Comparison of ENCODE assay signal across 24 cellular contexts in genomic region chr10:36341466-36341865, GRCh38.
DNase-seq lines count a peak whose midpoint lies in the region; ATAC-seq and TF ChIP-seq lines count a peak whose summit lies in the region.
"Had no signal": no experiment of that assay in that cellular context is flagged by ENCODE, and none has a peak within 500 bp of the region (broad histone marks: within the 10 kb centered on the region; RNA-seq: fewer than 3 reads in every experiment).

No MANE protein-coding gene starts in this region.

- peaks cover 4% of the 10 kb centered on the region; the same call in 1 of the 2 replicates for H3K9me2 ChIP-seq in GM23248 (ENCODE audit: insufficient read depth)

- no peaks in the 10 kb centered on the region for H3K27me3 Mint-ChIP-seq in stimulated activated memory B cell treated with anti-CD40 and anti-IgM and Interleukin-4, amounts not matched to agents 10 μg/mL and 1 μg/mL and 100 μg/mL, for 72 hours
- H3K27me3 Mint-ChIP-seq: CD4-positive, alpha-beta T cell had no signal

- H3F3A ChIP-seq in GM23248 (ENCODE audit: insufficient read depth) = peaks cover 25% of the 10 kb centered on the region

- H4K5ac ChIP-seq in IMR-90 (ENCODE audit: low read depth, low read length) = no peak overlapping the region; the same call in 1 of the 2 replicates

- no peaks in the 10 kb centered on the region for H3K36me3 Mint-ChIP-seq in stimulated activated memory B cell treated with anti-CD40 and anti-IgM and Interleukin-4, amounts not matched to agents 10 μg/mL and 1 μg/mL and 100 μg/mL, for 72 hours

- H3K4me1 Mint-ChIP-seq in stimulated activated memory B cell treated with anti-CD40 and anti-IgM and Interleukin-4, amounts not matched to agents 10 μg/mL and 1 μg/mL and 100 μg/mL, for 72 hours = no peaks in the 10 kb centered on the region

- H3K23ac ChIP-seq in IMR-90 (ENCODE audit: low read depth, low read length) = no peak overlapping the region

- no peak overlapping the region for H2AK9ac ChIP-seq in IMR-90 (replicated peaks; ENCODE audit: low read depth, low read length, poor library complexity)

- H3K9me1 ChIP-seq in IMR-90 (ENCODE audit: insufficient read depth, low read length) = no peaks in the 10 kb centered on the region

- H3K18ac ChIP-seq in IMR-90 (ENCODE audit: low read depth, low read length) = peak overlapping the region; percentile 1; the same call in 1 of the 2 replicates

- peak overlapping the region; percentile 74 for H2BK120ac ChIP-seq in IMR-90 (ENCODE audit: low read depth, low read length)

- H2BK20ac ChIP-seq in IMR-90 (ENCODE audit: low read depth, low read length) = no peak overlapping the region

- 0 out of 2 replicates have a peak overlapping the region, but pooled peaks have one; percentile 45 for H2AFZ ChIP-seq in GM23248
- no peak overlapping the region for H2AFZ ChIP-seq in IMR-90 (replicated peaks; ENCODE audit: low read length, poor library complexity)
- H2AFZ ChIP-seq in osteoblast (ENCODE audit: low read length) = peak overlapping the region; percentile 36
- H2AFZ ChIP-seq: PC-9 had no signal

- BruUV-seq in IMR-90 (replicated peaks; lab: Mats Ljungman, UMichigan) = no TSS peak

- H2BK5ac ChIP-seq in IMR-90 (ENCODE audit: low read depth, low read length, poor library complexity, severe bottlenecking) = peak overlapping the region; percentile 29

- H3K9me3 ChIP-seq in GM23248 (ENCODE audit: low read depth) (no peaks in the 10 kb centered on the region), IMR-90 (ENCODE audit: control insufficient read depth, insufficient read depth, low read length) (no peaks in the 10 kb centered on the region), osteoblast (ENCODE audit: low read depth, low read length) (no peaks in the 10 kb centered on the region)
- H3K9me3 ChIP-seq: A549; BLaER1 treated with 17β-estradiol and CSF1 and Interleukin-3, amounts not matched to agents 10 nM and 100 nM; SJSA1 had no signal

- no peak overlapping the region for H3K9ac ChIP-seq in GM23248
- H3K9ac ChIP-seq in IMR-90 (ENCODE audit: low read depth, low read length) = no peak overlapping the region
- H3K9ac ChIP-seq: BLaER1 treated with 17β-estradiol and CSF1 and Interleukin-3, amounts not matched to agents 10 nM and 100 nM had no signal

- peak overlapping the region; percentile 8; the same call in 1 of the 3 replicates for H2BK15ac ChIP-seq in IMR-90 (ENCODE audit: low read depth, low read length)

- in situ Hi-C loops in GM23248 (cut with MboI) = no loop called here
- in situ Hi-C loops in IMR-90 (cut with MboI; ENCODE audit: low sequenced_read_pairs) = no loop called here

- peaks cover 3% of the 10 kb centered on the region for H3K9me3 Mint-ChIP-seq in stimulated activated memory B cell treated with anti-CD40 and anti-IgM and Interleukin-4, amounts not matched to agents 10 μg/mL and 1 μg/mL and 100 μg/mL, for 72 hours

- H3K27ac ChIP-seq in GM23248 (no peak overlapping the region), IMR-90 (ENCODE audit: insufficient read depth, low read length) (no peak overlapping the region), osteoblast (ENCODE audit: low read depth, low read length) (no peak overlapping the region)
- H3K27ac ChIP-seq: A549; BLaER1 treated with 17β-estradiol and CSF1 and Interleukin-3, amounts not matched to agents 10 nM and 100 nM; PC-9; SJSA1 had no signal

- TF ChIP-seq RAD21 in IMR-90 (IDR thresholded peaks at IDR 0.05; ENCODE audit: low read length) = no peak

- intact Hi-C loops in IMR-90 (cut with micrococcal nuclease) = loop anchor here (10.0 kb wide), 2 partner anchors 153 to 697 kb away; partner anchors contain the start of gene FZD8

- no peak overlapping the region for H3K14ac ChIP-seq in IMR-90 (replicated peaks; ENCODE audit: low read depth, low read length)

- POLR2A ChIA-PET in IMR-90 (lab: Charles Lee; ENCODE audit: unreplicated experiment) = no interaction called here

- CTCF ChIA-PET in IMR-90 (lab: Yijun Ruan, JAX) = no interaction called here

- H3K4me1 ChIP-seq in GM23248 (ENCODE audit: insufficient read depth) (peaks cover 43% of the 10 kb centered on the region), IMR-90 (ENCODE audit: control insufficient read depth, insufficient read depth, low read length) (peaks cover 14% of the 10 kb centered on the region), osteoblast (ENCODE audit: insufficient read depth, low read length) (peaks cover 33% of the 10 kb centered on the region)
- H3K4me1 ChIP-seq: A549; BLaER1 treated with 17β-estradiol and CSF1 and Interleukin-3, amounts not matched to agents 10 nM and 100 nM had no signal

- no peak for DNase-seq in GM23248
- DNase-seq in IMR-90 = peak; percentile 49
- peak; percentile 30 for DNase-seq in choroid plexus epithelial cell (ENCODE audit: low read depth)
- DNase-seq in osteoblast (ENCODE audit: insufficient read length, low spot score, missing footprints) = no peak
- no peak for DNase-seq in GM19240 (ENCODE audit: insufficient read length, low spot score)
- no peak for DNase-seq in hypothalamus (lab: John Stamatoyannopoulos, UW)
- DNase-seq: AML-193; CD4-positive, alpha-beta T cell; MV-4-11; NCI-H1105; NCI-H1436 treated with DMSO at 0.1 percent for 48 hours; NCI-H187 treated with DMSO at 0.1 percent for 48 hours; NCI-H2107; NCI-H446; NCI-H524 treated with DMSO at 0.1 percent for 48 hours; NCI-H774; PC-9 had no signal

- H3K36me3 ChIP-seq in GM23248 (ENCODE audit: low read depth) = no peaks in the 10 kb centered on the region
- no peaks in the 10 kb centered on the region for H3K36me3 ChIP-seq in IMR-90 (ENCODE audit: control insufficient read depth, insufficient read depth, low read length)
- no peaks in the 10 kb centered on the region for H3K36me3 ChIP-seq in osteoblast (ENCODE audit: insufficient read depth, low read length)
- H3K36me3 ChIP-seq: BLaER1 treated with 17β-estradiol and CSF1 and Interleukin-3, amounts not matched to agents 10 nM and 100 nM; SJSA1 had no signal

- H2AK5ac ChIP-seq in IMR-90 (ENCODE audit: low read depth, low read length) = no peak overlapping the region

- no peak overlapping the region for H3K27ac Mint-ChIP-seq in stimulated activated memory B cell treated with anti-CD40 and anti-IgM and Interleukin-4, amounts not matched to agents 10 μg/mL and 1 μg/mL and 100 μg/mL, for 72 hours
- H3K27ac Mint-ChIP-seq: CD4-positive, alpha-beta T cell had no signal

- no peaks in the 10 kb centered on the region for H4K20me1 ChIP-seq in GM23248 (ENCODE audit: insufficient read depth)
- H4K20me1 ChIP-seq in IMR-90 (ENCODE audit: insufficient read depth, low read length) = no peaks in the 10 kb centered on the region
- no peaks in the 10 kb centered on the region for H4K20me1 ChIP-seq in osteoblast (ENCODE audit: insufficient read depth, low read length)
- H4K20me1 ChIP-seq: BLaER1 treated with 17β-estradiol and CSF1 and Interleukin-3, amounts not matched to agents 10 nM and 100 nM had no signal

- ATAC-seq in IMR-90 (ENCODE audit: low read depth) = peak; percentile 68
- no peak for ATAC-seq in stimulated activated memory B cell treated with anti-CD40 and anti-IgM and Interleukin-4, amounts not matched to agents 10 μg/mL and 1 μg/mL and 100 μg/mL, for 72 hours
- ATAC-seq: A549, GM12878, K562, Right ventricle myocardium inferior had no signal

- no peak overlapping the region for H3K56ac ChIP-seq in IMR-90 (ENCODE audit: extremely low read depth, insufficient read depth, low read length)

- dilution Hi-C loops in IMR-90 (cut with HindIII; ENCODE audit: low sequenced_read_pairs, unreplicated experiment) = no loop called here

- no peak overlapping the region for H4K91ac ChIP-seq in IMR-90 (ENCODE audit: insufficient read depth, low read depth, low read length)

- no peak overlapping the region for H3K4me3 Mint-ChIP-seq in stimulated activated memory B cell treated with anti-CD40 and anti-IgM and Interleukin-4, amounts not matched to agents 10 μg/mL and 1 μg/mL and 100 μg/mL, for 72 hours
- H3K4me3 Mint-ChIP-seq: CD4-positive, alpha-beta T cell had no signal

- 100% methylated on average over 1 of the region's 1 CpG for WGBS in GM23248 (ENCODE audit: low coverage in 1 of 2, low lambda C conversion rate in 2 of 2, missing lambda C conversion rate in 2 of 2), 2 experiments
- no CpG with 5 or more reads among the region's 1 CpG for WGBS in IMR-90 (ENCODE audit: extremely low coverage in 2 of 2, insufficient read length in 1 of 2), 2 experiments

- H4K8ac ChIP-seq in IMR-90 (ENCODE audit: low read depth in 2 of 2, low read length in 2 of 2) = peak overlapping the region in 1 of 2 experiments; percentile 2; a peak in 1 of 4 replicates

- H3K4me2 ChIP-seq in GM23248 (ENCODE audit: unreplicated experiment) (no peak overlapping the region), IMR-90 (ENCODE audit: low read depth, low read length) (no peak overlapping the region), osteoblast (ENCODE audit: insufficient read depth, low read length) (no peak overlapping the region)
- H3K4me2 ChIP-seq: A549; BLaER1 treated with 17β-estradiol and CSF1 and Interleukin-3, amounts not matched to agents 10 nM and 100 nM; PC-9 had no signal

- no peaks in the 10 kb centered on the region for H3K27me3 ChIP-seq in GM23248 (replicated peaks; ENCODE audit: insufficient read depth)
- no peaks in the 10 kb centered on the region for H3K27me3 ChIP-seq in IMR-90 (ENCODE audit: control insufficient read depth, insufficient read depth, low read length)
- no peaks in the 10 kb centered on the region for H3K27me3 ChIP-seq in osteoblast (ENCODE audit: insufficient read depth, low read length)
- H3K27me3 ChIP-seq: BLaER1 treated with 17β-estradiol and CSF1 and Interleukin-3, amounts not matched to agents 10 nM and 100 nM; SJSA1 had no signal

- no peak for TF ChIP-seq POLR2A in IMR-90 (IDR thresholded peaks at IDR 0.05; ENCODE audit: low read depth, low read length)

- H3K4me3 ChIP-seq in GM23248 (no peak overlapping the region), IMR-90 (ENCODE audit: insufficient read depth, low read depth, low read length) (no peak overlapping the region), choroid plexus epithelial cell (ENCODE audit: low read depth, low read length) (no peak overlapping the region), osteoblast (ENCODE audit: insufficient read depth, low read length) (no peak overlapping the region)
- H3K4me3 ChIP-seq: A549; BLaER1 treated with 17β-estradiol and CSF1 and Interleukin-3, amounts not matched to agents 10 nM and 100 nM; GM12878; K562; PC-9; SJSA1 had no signal

- H3K79me1 ChIP-seq in IMR-90 (ENCODE audit: low read depth in 1 of 2, low read length in 2 of 2) = no peaks in the 10 kb centered on the region

- H3K4ac ChIP-seq in IMR-90 (ENCODE audit: low read depth, low read length) = no peak overlapping the region

- H3K79me2 ChIP-seq in GM23248 (ENCODE audit: insufficient read depth) (no peaks in the 10 kb centered on the region), osteoblast (ENCODE audit: insufficient read depth, low read length) (no peaks in the 10 kb centered on the region)

- no peak for TF ChIP-seq CTCF in IMR-90 (conservative IDR thresholded peaks at IDR 0.05; ENCODE audit: low read depth, low read length)
- no peak for TF ChIP-seq CTCF in choroid plexus epithelial cell (conservative IDR thresholded peaks at IDR 0.05; ENCODE audit: low read depth, low read length)
- TF ChIP-seq CTCF in osteoblast (IDR thresholded peaks at IDR 0.05; ENCODE audit: extremely low read depth, low read depth, low read length) = no peak

TF ChIP-seq in IMR-90, 13 proteins besides CTCF, POLR2A, EP300 and RAD21 (continues in another document):
- no peak for TF ChIP-seq MXI1 (IDR thresholded peaks at IDR 0.05; ENCODE audit: borderline replicate concordance, low read depth, low read length)

Comparison
In these comparisons a context has a peak if more than half of its experiments do, and no peak if none do; other contexts are left out.
1. DNase-seq: peak in IMR-90 (single experiment) and choroid plexus epithelial cell (single experiment); none in GM23248 (single experiment), osteoblast (single experiment), GM19240 (single experiment) and hypothalamus (0 of 51).